Comparison of ENCODE assay signal across 1 cellular context in genomic region chr5:131684595-131684994, GRCh38.
TF ChIP-seq lines count a peak whose summit lies in the region.

No MANE protein-coding gene starts in this region.

TF ChIP-seq in HepG2, 621 proteins besides CTCF, POLR2A, EP300 and RAD21 (continued from another document and continues in another):
- peak; percentile 76 for TF ChIP-seq ARID3A (IDR thresholded peaks at IDR 0.05; ENCODE audit: low read depth, low read length)
- peak; percentile 15; the same call in 1 of the 2 replicates for TF ChIP-seq FOXA3 (CRISPR knock-in tag; IDR thresholded peaks at IDR 0.05)
- TF ChIP-seq STAT6 (CRISPR knock-in tag; IDR thresholded peaks at IDR 0.05; ENCODE audit: borderline replicate concordance): no peak
- TF ChIP-seq E2F2 (CRISPR knock-in tag; IDR thresholded peaks at IDR 0.05; ENCODE audit: borderline replicate concordance): no peak
- no peak for TF ChIP-seq ZNF121 (CRISPR knock-in tag; IDR thresholded peaks at IDR 0.05)
- peak; percentile 32; the same call in 1 of the 2 replicates for TF ChIP-seq NCOR1 (IDR thresholded peaks at IDR 0.05; ENCODE audit: borderline replicate concordance, low read length)
- peak; percentile 66; the same call in 1 of the 2 replicates for TF ChIP-seq PPARG (CRISPR knock-in tag; conservative IDR thresholded peaks at IDR 0.05)
- TF ChIP-seq ZNF30 (CRISPR knock-in tag; IDR thresholded peaks at IDR 0.05): no peak
- TF ChIP-seq, protein P1, sequence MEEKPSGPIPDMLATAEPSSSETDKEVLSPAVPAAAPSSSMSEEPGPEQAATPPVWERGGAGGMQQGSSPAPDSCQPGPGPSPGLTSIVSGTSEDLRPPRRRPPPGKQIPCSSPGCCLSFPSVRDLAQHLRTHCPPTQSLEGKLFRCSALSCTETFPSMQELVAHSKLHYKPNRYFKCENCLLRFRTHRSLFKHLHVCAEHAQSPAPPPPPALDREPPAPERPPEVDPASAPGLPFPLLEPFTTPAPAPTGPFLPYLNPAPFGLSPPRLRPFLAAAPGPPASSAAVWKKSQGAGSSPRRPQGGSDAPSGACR (CRISPR knock-in tag; IDR thresholded peaks at IDR 0.05): no peak
- no peak for TF ChIP-seq RFXAP (CRISPR knock-in tag; IDR thresholded peaks at IDR 0.05; ENCODE audit: borderline replicate concordance)
- TF ChIP-seq REPIN1 (CRISPR knock-in tag; IDR thresholded peaks at IDR 0.05; ENCODE audit: borderline replicate concordance, low read depth): no peak
- TF ChIP-seq ZNF33A (CRISPR knock-in tag; IDR thresholded peaks at IDR 0.05; ENCODE audit: borderline replicate concordance): no peak
- TF ChIP-seq ESRRA (CRISPR knock-in tag; IDR thresholded peaks at IDR 0.05; ENCODE audit: low read depth): no peak
- TF ChIP-seq ZNF710 (CRISPR knock-in tag; IDR thresholded peaks at IDR 0.05; ENCODE audit: borderline replicate concordance): no peak
- TF ChIP-seq KAT2B (IDR thresholded peaks at IDR 0.05; ENCODE audit: borderline replicate concordance, low read depth, low read length): no peak
- peak; percentile 59 for TF ChIP-seq PAXIP1 (CRISPR knock-in tag; conservative IDR thresholded peaks at IDR 0.05)
- TF ChIP-seq HNRNPUL1 (IDR thresholded peaks at IDR 0.05; ENCODE audit: low read depth, low read length): no peak
- no peak for TF ChIP-seq ZNF652 (CRISPR knock-in tag; IDR thresholded peaks at IDR 0.05; ENCODE audit: borderline replicate concordance, low read depth)
- no peak for TF ChIP-seq NFYC (CRISPR knock-in tag; IDR thresholded peaks at IDR 0.05)
- no peak for TF ChIP-seq DMTF1 (CRISPR knock-in tag; IDR thresholded peaks at IDR 0.05)
- TF ChIP-seq SOX6 (IDR thresholded peaks at IDR 0.05): no peak
- no peak; the same call in 1 of the 2 replicates for TF ChIP-seq SOX6 (CRISPR knock-in tag; IDR thresholded peaks at IDR 0.05)
- 0 out of 2 replicates have a peak, but pooled peaks have one; percentile 28 for TF ChIP-seq RXRB (CRISPR knock-in tag; IDR thresholded peaks at IDR 0.05; ENCODE audit: borderline replicate concordance)
- no peak for TF ChIP-seq REL (CRISPR knock-in tag; conservative IDR thresholded peaks at IDR 0.05)
- no peak for TF ChIP-seq RNF2 (conservative IDR thresholded peaks at IDR 0.05; ENCODE audit: low read depth)
- TF ChIP-seq KDM6A (CRISPR knock-in tag; IDR thresholded peaks at IDR 0.05; ENCODE audit: low read depth): no peak
- no peak for TF ChIP-seq ZNF777 (CRISPR knock-in tag; IDR thresholded peaks at IDR 0.05)
- no peak for TF ChIP-seq SMAD9 (CRISPR knock-in tag; IDR thresholded peaks at IDR 0.05)
- TF ChIP-seq RARA (CRISPR knock-in tag; IDR thresholded peaks at IDR 0.05): peak; percentile 24; the same call in 1 of the 2 replicates
- no peak for TF ChIP-seq ZNF772 (CRISPR knock-in tag; IDR thresholded peaks at IDR 0.05)
- TF ChIP-seq JARID2 (CRISPR knock-in tag; IDR thresholded peaks at IDR 0.05; ENCODE audit: insufficient replicate concordance): no peak
- TF ChIP-seq, protein P2, sequence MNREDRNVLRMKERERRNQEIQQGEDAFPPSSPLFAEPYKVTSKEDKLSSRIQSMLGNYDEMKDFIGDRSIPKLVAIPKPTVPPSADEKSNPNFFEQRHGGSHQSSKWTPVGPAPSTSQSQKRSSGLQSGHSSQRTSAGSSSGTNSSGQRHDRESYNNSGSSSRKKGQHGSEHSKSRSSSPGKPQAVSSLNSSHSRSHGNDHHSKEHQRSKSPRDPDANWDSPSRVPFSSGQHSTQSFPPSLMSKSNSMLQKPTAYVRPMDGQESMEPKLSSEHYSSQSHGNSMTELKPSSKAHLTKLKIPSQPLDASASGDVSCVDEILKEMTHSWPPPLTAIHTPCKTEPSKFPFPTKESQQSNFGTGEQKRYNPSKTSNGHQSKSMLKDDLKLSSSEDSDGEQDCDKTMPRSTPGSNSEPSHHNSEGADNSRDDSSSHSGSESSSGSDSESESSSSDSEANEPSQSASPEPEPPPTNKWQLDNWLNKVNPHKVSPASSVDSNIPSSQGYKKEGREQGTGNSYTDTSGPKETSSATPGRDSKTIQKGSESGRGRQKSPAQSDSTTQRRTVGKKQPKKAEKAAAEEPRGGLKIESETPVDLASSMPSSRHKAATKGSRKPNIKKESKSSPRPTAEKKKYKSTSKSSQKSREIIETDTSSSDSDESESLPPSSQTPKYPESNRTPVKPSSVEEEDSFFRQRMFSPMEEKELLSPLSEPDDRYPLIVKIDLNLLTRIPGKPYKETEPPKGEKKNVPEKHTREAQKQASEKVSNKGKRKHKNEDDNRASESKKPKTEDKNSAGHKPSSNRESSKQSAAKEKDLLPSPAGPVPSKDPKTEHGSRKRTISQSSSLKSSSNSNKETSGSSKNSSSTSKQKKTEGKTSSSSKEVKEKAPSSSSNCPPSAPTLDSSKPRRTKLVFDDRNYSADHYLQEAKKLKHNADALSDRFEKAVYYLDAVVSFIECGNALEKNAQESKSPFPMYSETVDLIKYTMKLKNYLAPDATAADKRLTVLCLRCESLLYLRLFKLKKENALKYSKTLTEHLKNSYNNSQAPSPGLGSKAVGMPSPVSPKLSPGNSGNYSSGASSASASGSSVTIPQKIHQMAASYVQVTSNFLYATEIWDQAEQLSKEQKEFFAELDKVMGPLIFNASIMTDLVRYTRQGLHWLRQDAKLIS (CRISPR knock-in tag; IDR thresholded peaks at IDR 0.05): no peak
- TF ChIP-seq, protein P3, sequence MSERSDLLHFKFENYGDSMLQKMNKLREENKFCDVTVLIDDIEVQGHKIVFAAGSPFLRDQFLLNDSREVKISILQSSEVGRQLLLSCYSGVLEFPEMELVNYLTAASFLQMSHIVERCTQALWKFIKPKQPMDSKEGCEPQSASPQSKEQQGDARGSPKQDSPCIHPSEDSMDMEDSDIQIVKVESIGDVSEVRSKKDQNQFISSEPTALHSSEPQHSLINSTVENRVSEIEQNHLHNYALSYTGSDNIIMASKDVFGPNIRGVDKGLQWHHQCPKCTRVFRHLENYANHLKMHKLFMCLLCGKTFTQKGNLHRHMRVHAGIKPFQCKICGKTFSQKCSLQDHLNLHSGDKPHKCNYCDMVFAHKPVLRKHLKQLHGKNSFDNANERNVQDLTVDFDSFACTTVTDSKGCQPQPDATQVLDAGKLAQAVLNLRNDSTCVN (CRISPR knock-in tag; IDR thresholded peaks at IDR 0.05; ENCODE audit: borderline replicate concordance): no peak
- TF ChIP-seq ZNF724P (CRISPR knock-in tag; IDR thresholded peaks at IDR 0.05; ENCODE audit: borderline replicate concordance): no peak
- TF ChIP-seq KAT8 (CRISPR knock-in tag; IDR thresholded peaks at IDR 0.05): peak; percentile 18; the same call in 1 of the 2 replicates
- no peak for TF ChIP-seq ZMYM2 (CRISPR knock-in tag; IDR thresholded peaks at IDR 0.05)
- 0 out of 2 replicates have a peak, but pooled peaks have one; percentile 27 for TF ChIP-seq CEBPG (CRISPR knock-in tag; IDR thresholded peaks at IDR 0.05)
- TF ChIP-seq ZNF124 (CRISPR knock-in tag; IDR thresholded peaks at IDR 0.05): no peak
- TF ChIP-seq ZZZ3 (CRISPR knock-in tag; IDR thresholded peaks at IDR 0.05; ENCODE audit: borderline replicate concordance): no peak
- no peak for TF ChIP-seq ZNF350 (CRISPR knock-in tag; IDR thresholded peaks at IDR 0.05; ENCODE audit: borderline replicate concordance, low read depth)
- no peak for TF ChIP-seq SNAI1 (CRISPR knock-in tag; IDR thresholded peaks at IDR 0.05; ENCODE audit: borderline replicate concordance)
- TF ChIP-seq SOX5 (CRISPR knock-in tag; IDR thresholded peaks at IDR 0.05; ENCODE audit: borderline replicate concordance): peak; percentile 17; the same call in 1 of the 2 replicates
- TF ChIP-seq, protein P4, sequence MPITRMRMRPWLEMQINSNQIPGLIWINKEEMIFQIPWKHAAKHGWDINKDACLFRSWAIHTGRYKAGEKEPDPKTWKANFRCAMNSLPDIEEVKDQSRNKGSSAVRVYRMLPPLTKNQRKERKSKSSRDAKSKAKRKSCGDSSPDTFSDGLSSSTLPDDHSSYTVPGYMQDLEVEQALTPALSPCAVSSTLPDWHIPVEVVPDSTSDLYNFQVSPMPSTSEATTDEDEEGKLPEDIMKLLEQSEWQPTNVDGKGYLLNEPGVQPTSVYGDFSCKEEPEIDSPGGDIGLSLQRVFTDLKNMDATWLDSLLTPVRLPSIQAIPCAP (CRISPR knock-in tag; IDR thresholded peaks at IDR 0.05; ENCODE audit: low read depth): no peak
